In genomic region chr11:58513747-58514367, GRCh38 we compare ENCODE assay signal across 9 cellular contexts. TPM values are rescaled to one million over a fixed set of nuclear protein-coding genes. Genes with fewer than 3 reads are reported as not detected.
DNase-seq lines count a peak whose midpoint lies in the region; ATAC-seq and TF ChIP-seq lines count a peak whose summit lies in the region.
"Had no signal": no experiment of that assay in that cellular context is flagged by ENCODE, and none has a peak within 500 bp of the region (broad histone marks: within the 10 kb centered on the region; RNA-seq: fewer than 3 reads in every experiment).

No MANE protein-coding gene starts in this region.

- WGBS in tibial nerve, 2 donors: 26 to 29% methylated on average over 5 of the region's 5 CpGs

- H3K4me1 ChIP-seq in tibial nerve: peaks cover 0 to 3% (median 0%) of the 10 kb centered on the region in 4 donors

- DNase-seq in activated T-cell treated with anti-CD3 and anti-CD28 coated beads, Interleukin-2, amount 50 U/mL, for 72 hours: no peak
- no peak for DNase-seq in activated T-cell treated with anti-CD3 and anti-CD28 coated beads for 4 hours
- DNase-seq in GOT3 (lab: John Stamatoyannopoulos, UW): peak; percentile 25
- peak; percentile 51 for DNase-seq in NCI-H2227 (lab: John Stamatoyannopoulos, UW; ENCODE audit: unreplicated experiment)
- DNase-seq in islet precursor cell: peak; percentile 80
- DNase-seq in tibial nerve (ENCODE audit: low spot score in 2 of 2): peak in 1 of 2 donors; percentile 32

- no peak for TF ChIP-seq EP300 in tibial nerve (IDR thresholded peaks at IDR 0.05)

- H3K36me3 Mint-ChIP-seq in activated T-cell treated with anti-CD3 and anti-CD28 coated beads, Interleukin-2, amount 50 U/mL, for 72 hours (ENCODE audit: insufficient read depth in 2 of 2): no peaks in the 10 kb centered on the region
- no peaks in the 10 kb centered on the region for H3K36me3 Mint-ChIP-seq in brain

- H3K36me3 ChIP-seq in tibial nerve: no peaks in the 10 kb centered on the region

- no peak overlapping the region for H3K4me3 Mint-ChIP-seq in activated T-cell treated with anti-CD3 and anti-CD28 coated beads, Interleukin-2, amount 50 U/mL, for 72 hours
- no peak overlapping the region for H3K4me3 Mint-ChIP-seq in brain

- no peak overlapping the region for H3K27ac ChIP-seq in tibial nerve

- H3K4me1 Mint-ChIP-seq in activated T-cell treated with anti-CD3 and anti-CD28 coated beads, Interleukin-2, amount 50 U/mL, for 72 hours (ENCODE audit: low read depth): no peaks in the 10 kb centered on the region
- peaks cover 5% of the 10 kb centered on the region for H3K4me1 Mint-ChIP-seq in brain

- TF ChIP-seq CTCF in brain (conservative IDR thresholded peaks at IDR 0.05): peak; percentile 74 to 76
- TF ChIP-seq CTCF in tibial nerve (IDR thresholded peaks at IDR 0.05): peak; percentile 35 to 61 (median 51)

- no peak for TF ChIP-seq POLR2A in tibial nerve (IDR thresholded peaks at IDR 0.05)

- H3K27ac Mint-ChIP-seq in activated T-cell treated with anti-CD3 and anti-CD28 coated beads, Interleukin-2, amount 50 U/mL, for 72 hours: no peak overlapping the region
- H3K27ac Mint-ChIP-seq in brain: no peak overlapping the region

- no peak overlapping the region for H3K4me3 ChIP-seq in tibial nerve

- H3K27me3 Mint-ChIP-seq in activated T-cell treated with anti-CD3 and anti-CD28 coated beads, Interleukin-2, amount 50 U/mL, for 72 hours (ENCODE audit: low read depth): no peaks in the 10 kb centered on the region
- H3K27me3 Mint-ChIP-seq in brain: peaks cover 17% of the 10 kb centered on the region

- peak; percentile 39 to 63 for ATAC-seq in activated T-cell treated with anti-CD3 and anti-CD28 coated beads, Interleukin-2, amount 50 U/mL, for 72 hours (replicated peaks in 1 of 2)
- ATAC-seq in HG03135 (IDR thresholded peaks at IDR 0.05; ENCODE audit: unreplicated experiment): no peak

- no peaks in the 10 kb centered on the region for H3K27me3 ChIP-seq in tibial nerve

- H3K9me3 Mint-ChIP-seq in activated T-cell treated with anti-CD3 and anti-CD28 coated beads, Interleukin-2, amount 50 U/mL, for 72 hours: no peaks in the 10 kb centered on the region
- H3K9me3 Mint-ChIP-seq in brain: no peaks in the 10 kb centered on the region

- no peaks in the 10 kb centered on the region for H3K9me3 ChIP-seq in tibial nerve

RNA-seq across cellular contexts. Expression of gene OR5B21, which starts 6.0 kb away (rescaled TPM):
- total RNA-seq in activated T-cell treated with anti-CD3 and anti-CD28 coated beads, Interleukin-2, amount 50 U/mL, for 72 hours: under 1 TPM in 1 of 2 donors, not detected in 1; 0.35 TPM
- polyA plus RNA-seq in brain (ENCODE audit: insufficient read depth, low read depth, low replicate concordance): not detected
- not detected for total RNA-seq in tibial nerve
- polyA plus RNA-seq: esophagus had no signal

Comparison
In these comparisons a context has a peak if more than half of its experiments do, and no peak if none do; other contexts are left out.
1. DNase-seq: peak in GOT3 (single experiment), NCI-H2227 (single experiment) and islet precursor cell (single experiment); none in activated T-cell treated with anti-CD3 and anti-CD28 coated beads, Interleukin-2, amount 50 U/mL, for 72 hours (0 of 2) and activated T-cell treated with anti-CD3 and anti-CD28 coated beads for 4 hours (single experiment).